ENCODE assay signal across 15 cellular contexts in genomic region chr2:71894266-71894665, GRCh38.
DNase-seq lines count a peak whose midpoint lies in the region; ATAC-seq, FAIRE-seq and TF ChIP-seq lines count a peak whose summit lies in the region.
"Had no signal": no experiment of that assay in that cellular context is flagged by ENCODE, and none has a peak within 500 bp of the region (broad histone marks: within the 10 kb centered on the region; RNA-seq: fewer than 3 reads in every experiment).

No MANE protein-coding gene starts in this region.

- no peak overlapping the region for H3K4me3 Mint-ChIP-seq in natural killer cell treated with Interleukin-12 subunit alpha and Interleukin-12 subunit beta and Interleukin-15 and Interleukin-18, amount 100 ng/mL, for 72 hours

- no peak for TF ChIP-seq POLR2A in H54 (IDR thresholded peaks at IDR 0.05; ENCODE audit: low read depth, low read length)

- H3K36me3 ChIP-seq in WERI-Rb-1 (no peaks in the 10 kb centered on the region), small intestine (ENCODE audit: control insufficient read depth in 2 of 2, insufficient read depth in 2 of 2, low read length in 2 of 2) (no peaks in the 10 kb centered on the region)
- H3K36me3 ChIP-seq: BLaER1 treated with 17β-estradiol and CSF1 and Interleukin-3, amounts not matched to agents 10 nM and 100 nM had no signal

- H3K36me3 Mint-ChIP-seq in natural killer cell treated with Interleukin-12 subunit alpha and Interleukin-12 subunit beta and Interleukin-15 and Interleukin-18, amount 100 ng/mL, for 72 hours = no peaks in the 10 kb centered on the region

- H3K4me3 ChIP-seq in WERI-Rb-1 (ENCODE audit: low read depth, low read length) = no peak overlapping the region
- no peak overlapping the region for H3K4me3 ChIP-seq in small intestine (ENCODE audit: low read depth in 1 of 2, low read length in 2 of 2)
- H3K4me3 ChIP-seq: BLaER1 treated with 17β-estradiol and CSF1 and Interleukin-3, amounts not matched to agents 10 nM and 100 nM had no signal

- FAIRE-seq in small intestine (lab: Jason Lieb, UNC) (no peak), H54 (lab: Jason Lieb, UNC) (no peak)

- H3K27me3 Mint-ChIP-seq in natural killer cell treated with Interleukin-12 subunit alpha and Interleukin-12 subunit beta and Interleukin-15 and Interleukin-18, amount 100 ng/mL, for 72 hours = peaks cover 10 to 14% of the 10 kb centered on the region in 2 donors

- no peaks in the 10 kb centered on the region for H3K4me1 ChIP-seq in small intestine (ENCODE audit: control insufficient read depth in 2 of 2, insufficient read depth in 1 of 2, low read depth in 1 of 2, low read length in 1 of 2)

- TF ChIP-seq CTCF in WERI-Rb-1 (IDR thresholded peaks at IDR 0.05; ENCODE audit: low read depth, low read length) = peak; percentile 39; the same call in 1 of the 2 replicates

- H3K27me3 ChIP-seq in WERI-Rb-1 (ENCODE audit: insufficient read depth, low read depth, severe bottlenecking) = no peaks in the 10 kb centered on the region
- no peaks in the 10 kb centered on the region for H3K27me3 ChIP-seq in small intestine (ENCODE audit: control insufficient read depth in 2 of 2, insufficient read depth in 2 of 2, low read length in 2 of 2)
- H3K27me3 ChIP-seq: BLaER1 treated with 17β-estradiol and CSF1 and Interleukin-3, amounts not matched to agents 10 nM and 100 nM had no signal

- H3K9me3 Mint-ChIP-seq in natural killer cell treated with Interleukin-12 subunit alpha and Interleukin-12 subunit beta and Interleukin-15 and Interleukin-18, amount 100 ng/mL, for 72 hours = no peaks in the 10 kb centered on the region

- ATAC-seq in GM21390 (IDR thresholded peaks at IDR 0.05; ENCODE audit: unreplicated experiment) = no peak
- no peak for ATAC-seq in natural killer cell treated with Interleukin-12 subunit alpha and Interleukin-12 subunit beta and Interleukin-15 and Interleukin-18, amount 100 ng/mL, for 72 hours

- no peaks in the 10 kb centered on the region for H3K4me1 Mint-ChIP-seq in natural killer cell treated with Interleukin-12 subunit alpha and Interleukin-12 subunit beta and Interleukin-15 and Interleukin-18, amount 100 ng/mL, for 72 hours (ENCODE audit: low read depth in 2 of 2)

- peak; percentile 9 for DNase-seq in activated CD8-positive, alpha-beta memory T cell treated with anti-CD3 and anti-CD28 coated beads for 24 hours
- no peak for DNase-seq in activated CD8-positive, alpha-beta memory T cell treated with anti-CD3 and anti-CD28 coated beads, Interleukin-2, amount 50 U/mL, for 4 hours
- no peak for DNase-seq in WERI-Rb-1
- peak; percentile 46 for DNase-seq in iPS-NIHi11 (ENCODE audit: low spot score)
- peak; percentile 25 for DNase-seq in small intestine
- no peak for DNase-seq in H54 (ENCODE audit: insufficient read length, low spot score)
- no peak for DNase-seq in natural killer cell treated with Interleukin-12 subunit alpha and Interleukin-12 subunit beta and Interleukin-15 and Interleukin-18, amount 100 ng/mL, for 72 hours (ENCODE audit: low spot score)
- DNase-seq: 8988T, NCI-H1092, NCI-H2227 treated with DMSO at 0.1 percent for 48 hours, NCI-H526 had no signal

- WGBS in small intestine, 3 donors = 59 to 80% (median 65%) methylated on average over 8 of the region's 8 CpGs

- no peaks in the 10 kb centered on the region for H3K9me3 ChIP-seq in WERI-Rb-1 (ENCODE audit: severe bottlenecking)
- H3K9me3 ChIP-seq in small intestine (ENCODE audit: control insufficient read depth, low read depth) = no peaks in the 10 kb centered on the region
- H3K9me3 ChIP-seq: BLaER1 treated with 17β-estradiol and CSF1 and Interleukin-3, amounts not matched to agents 10 nM and 100 nM had no signal

- H3K27ac ChIP-seq in WERI-Rb-1 (no peak overlapping the region), small intestine (ENCODE audit: low read depth in 1 of 2, low read length in 1 of 2) (no peak overlapping the region)
- H3K27ac ChIP-seq: BLaER1 treated with 17β-estradiol and CSF1 and Interleukin-3, amounts not matched to agents 10 nM and 100 nM; KMS-11; RWPE1 had no signal

- no peak overlapping the region for H3K27ac Mint-ChIP-seq in natural killer cell treated with Interleukin-12 subunit alpha and Interleukin-12 subunit beta and Interleukin-15 and Interleukin-18, amount 100 ng/mL, for 72 hours

Comparison
In these comparisons a context has a peak if more than half of its experiments do, and no peak if none do; other contexts are left out.
1. DNase-seq: peak in activated CD8-positive, alpha-beta memory T cell treated with anti-CD3 and anti-CD28 coated beads for 24 hours (single experiment), iPS-NIHi11 (single experiment) and small intestine (single experiment); none in activated CD8-positive, alpha-beta memory T cell treated with anti-CD3 and anti-CD28 coated beads, Interleukin-2, amount 50 U/mL, for 4 hours (single experiment), WERI-Rb-1 (single experiment), H54 (single experiment) and natural killer cell treated with Interleukin-12 subunit alpha and Interleukin-12 subunit beta and Interleukin-15 and Interleukin-18, amount 100 ng/mL, for 72 hours (single experiment).